ENCODE assay signal across 9 cellular contexts in genomic region chr17:10062757-10063385, GRCh38.
A peak's percentile ranks its signal among the peaks of the same experiment; 100 is the strongest.
DNase-seq lines count a peak whose midpoint lies in the region; ATAC-seq and TF ChIP-seq lines count a peak whose summit lies in the region.
"Had no signal": no experiment of that assay in that cellular context is flagged by ENCODE, and none has a peak within 500 bp of the region (broad histone marks: within the 10 kb centered on the region; RNA-seq: fewer than 3 reads in every experiment).

No MANE protein-coding gene starts in this region.

- H3K27me3 ChIP-seq in CD8-positive, alpha-beta T cell (ENCODE audit: insufficient read depth, low read length) = no peaks in the 10 kb centered on the region

- no peak for TF ChIP-seq CTCF in CD8-positive, alpha-beta T cell (IDR thresholded peaks at IDR 0.05)
- no peak for TF ChIP-seq CTCF in nephron (IDR thresholded peaks at IDR 0.05; ENCODE audit: unreplicated experiment in 3 of 3)

- no peaks in the 10 kb centered on the region for H3K4me1 ChIP-seq in CD8-positive, alpha-beta T cell (ENCODE audit: insufficient read depth, low read length)

- no peaks in the 10 kb centered on the region for H3K36me3 ChIP-seq in CD8-positive, alpha-beta T cell (ENCODE audit: insufficient read depth, low read length)

- peaks cover 6% of the 10 kb centered on the region for H3K9me3 Mint-ChIP-seq in CD8-positive, alpha-beta T cell
- peaks cover 8% of the 10 kb centered on the region for H3K9me3 Mint-ChIP-seq in central memory CD8-positive, alpha-beta T cell
- H3K9me3 Mint-ChIP-seq in nephron = peaks cover 8% of the 10 kb centered on the region
- H3K9me3 Mint-ChIP-seq in activated CD8-positive, alpha-beta memory T cell treated with anti-CD3 and anti-CD28 coated beads, Interleukin-2, amount 10 ng/mL, durations not matched to agents 7 days and 5 days (ENCODE audit: low read depth) = peaks cover 2% of the 10 kb centered on the region

- CTCF ChIA-PET in CD8-positive, alpha-beta T cell (lab: Charles Lee) = no interaction called here
- CTCF ChIA-PET in activated CD8-positive, alpha-beta memory T cell treated with anti-CD3 and anti-CD28 coated beads, Interleukin-2, amount 10 ng/mL, durations not matched to agents 7 days and 5 days (lab: Charles Lee) = no interaction called here

- no peak overlapping the region for H3K27ac ChIP-seq in CD8-positive, alpha-beta T cell (ENCODE audit: low read depth, low read length)

- no peak for DNase-seq in CD8-positive, alpha-beta T cell
- DNase-seq in central memory CD8-positive, alpha-beta T cell (ENCODE audit: low spot score in 2 of 2) = no peak
- DNase-seq in activated CD8-positive, alpha-beta memory T cell treated with anti-CD3 and anti-CD28 coated beads, Interleukin-2, amount 10 ng/mL, durations not matched to agents 7 days and 5 days = no peak
- DNase-seq in stimulated activated CD8-positive, alpha-beta memory T cell treated with anti-CD3 and anti-CD28 coated beads, Interleukin-4, amount 100 ng/mL, for 48 hours = no peak
- no peak for DNase-seq in activated CD4-positive, alpha-beta T cell treated with anti-CD3 and anti-CD28 coated beads for 1 hour
- no peak for DNase-seq in activated effector memory CD4-positive, alpha-beta T cell treated with Interleukin-2 at 50 U/mL for 16 hours
- DNase-seq: NCI-H1417 treated with DMSO at 0.1 percent for 48 hours had no signal

- no peaks in the 10 kb centered on the region for H3K27me3 Mint-ChIP-seq in CD8-positive, alpha-beta T cell (ENCODE audit: low read depth)
- no peaks in the 10 kb centered on the region for H3K27me3 Mint-ChIP-seq in central memory CD8-positive, alpha-beta T cell
- peaks cover 3% of the 10 kb centered on the region for H3K27me3 Mint-ChIP-seq in nephron (ENCODE audit: low read depth)
- no peaks in the 10 kb centered on the region for H3K27me3 Mint-ChIP-seq in activated CD8-positive, alpha-beta memory T cell treated with anti-CD3 and anti-CD28 coated beads, Interleukin-2, amount 10 ng/mL, durations not matched to agents 7 days and 5 days

- peak overlapping the region; percentile 66 for H3K27ac Mint-ChIP-seq in CD8-positive, alpha-beta T cell
- peak overlapping the region; percentile 75 for H3K27ac Mint-ChIP-seq in central memory CD8-positive, alpha-beta T cell (ENCODE audit: low read depth)
- peak overlapping the region; percentile 59 to 80 (median 76) for H3K27ac Mint-ChIP-seq in nephron
- no peak overlapping the region for H3K27ac Mint-ChIP-seq in activated CD8-positive, alpha-beta memory T cell treated with anti-CD3 and anti-CD28 coated beads, Interleukin-2, amount 10 ng/mL, durations not matched to agents 7 days and 5 days

- no peak overlapping the region for H3K4me3 ChIP-seq in CD8-positive, alpha-beta T cell (ENCODE audit: low read depth, low read length)

- no peak for ATAC-seq in CD8-positive, alpha-beta T cell
- ATAC-seq in HG02885 (IDR thresholded peaks at IDR 0.05; ENCODE audit: poor library complexity, unreplicated experiment) = peak; percentile 35
- peak; percentile 47 for ATAC-seq in central memory CD8-positive, alpha-beta T cell (replicated peaks; ENCODE audit: extremely low read depth, poor library complexity, severe bottlenecking)
- ATAC-seq in activated CD8-positive, alpha-beta memory T cell treated with anti-CD3 and anti-CD28 coated beads, Interleukin-2, amount 10 ng/mL, durations not matched to agents 7 days and 5 days = no peak

- peaks cover 19% of the 10 kb centered on the region for H3K4me1 Mint-ChIP-seq in CD8-positive, alpha-beta T cell (ENCODE audit: low read depth)
- H3K4me1 Mint-ChIP-seq in central memory CD8-positive, alpha-beta T cell = peaks cover 42% of the 10 kb centered on the region
- H3K4me1 Mint-ChIP-seq in nephron = peaks cover 39% of the 10 kb centered on the region
- peaks cover 4% of the 10 kb centered on the region for H3K4me1 Mint-ChIP-seq in activated CD8-positive, alpha-beta memory T cell treated with anti-CD3 and anti-CD28 coated beads, Interleukin-2, amount 10 ng/mL, durations not matched to agents 7 days and 5 days

- H3K36me3 Mint-ChIP-seq in CD8-positive, alpha-beta T cell = no peaks in the 10 kb centered on the region
- H3K36me3 Mint-ChIP-seq in central memory CD8-positive, alpha-beta T cell (ENCODE audit: insufficient read depth) = no peaks in the 10 kb centered on the region
- H3K36me3 Mint-ChIP-seq in nephron (ENCODE audit: low read depth) = no peaks in the 10 kb centered on the region
- H3K36me3 Mint-ChIP-seq in activated CD8-positive, alpha-beta memory T cell treated with anti-CD3 and anti-CD28 coated beads, Interleukin-2, amount 10 ng/mL, durations not matched to agents 7 days and 5 days = no peaks in the 10 kb centered on the region

- H3K9me3 ChIP-seq in CD8-positive, alpha-beta T cell (ENCODE audit: low read length) = no peaks in the 10 kb centered on the region

- intact Hi-C loops in CD8-positive, alpha-beta T cell (cut with DNase I, micrococcal nuclease) = no loop called here

- POLR2A ChIA-PET in CD8-positive, alpha-beta T cell (lab: Charles Lee) = interaction anchor here (1.2 kb wide), 2 partner anchors 10 to 14 kb away, joined by 3 read pairs; no protein-coding TSS in a partner anchor

- H3K4me3 Mint-ChIP-seq in CD8-positive, alpha-beta T cell = no peak overlapping the region
- H3K4me3 Mint-ChIP-seq in central memory CD8-positive, alpha-beta T cell = peak overlapping the region; percentile 16
- H3K4me3 Mint-ChIP-seq in nephron = no peak overlapping the region
- H3K4me3 Mint-ChIP-seq in activated CD8-positive, alpha-beta memory T cell treated with anti-CD3 and anti-CD28 coated beads, Interleukin-2, amount 10 ng/mL, durations not matched to agents 7 days and 5 days = no peak overlapping the region

Comparison
In these comparisons a context has a peak if more than half of its experiments do, and no peak if none do; other contexts are left out.
1. ATAC-seq: peak in HG02885 (single experiment) and central memory CD8-positive, alpha-beta T cell (single experiment); none in CD8-positive, alpha-beta T cell (single experiment) and activated CD8-positive, alpha-beta memory T cell treated with anti-CD3 and anti-CD28 coated beads, Interleukin-2, amount 10 ng/mL, durations not matched to agents 7 days and 5 days (single experiment).